ENCODE assay signal across 8 cellular contexts in genomic region chr3:46078712-46079400, GRCh38. TPM values are rescaled to one million over a fixed set of nuclear protein-coding genes. Genes with fewer than 3 reads are reported as not detected.
DNase-seq lines count a peak whose midpoint lies in the region; ATAC-seq and TF ChIP-seq lines count a peak whose summit lies in the region.

No MANE protein-coding gene starts in this region.

- peak; percentile 84 for ATAC-seq in GM21515 (IDR thresholded peaks at IDR 0.05; ENCODE audit: unreplicated experiment)
- peak; percentile 97 for ATAC-seq in stimulated activated naive CD8-positive, alpha-beta T cell treated with anti-CD3 and anti-CD28 coated beads, Interleukin-15, amount 100 ng/mL, for 72 hours

- H3K27ac ChIP-seq in neural progenitor cell, result no peak overlapping the region

- peak overlapping the region in 6 of 7 donors; percentile 11 to 65 (median 53) for H3K27ac Mint-ChIP-seq in CD14-positive monocyte
- H3K27ac Mint-ChIP-seq in neural progenitor cell, result no peak overlapping the region
- no peak overlapping the region for H3K27ac Mint-ChIP-seq in stimulated activated naive CD8-positive, alpha-beta T cell treated with anti-CD3 and anti-CD28 coated beads, Interleukin-15, amount 100 ng/mL, for 72 hours

- intact Hi-C loops in CD14-positive monocyte (cut with micrococcal nuclease), result loop anchor here (2.0 to 5.0 kb wide), 2 partner anchors 140 to 317 kb away; no protein-coding TSS in a partner anchor

- no peaks in the 10 kb centered on the region for H3K9me2 ChIP-seq in Loucy (replicated peaks; ENCODE audit: low read depth, low read length)

- H3K4me2 ChIP-seq in Loucy (ENCODE audit: low read depth, low read length, poor library complexity, severe bottlenecking), result peak overlapping the region; percentile 88
- peak overlapping the region; percentile 54 for H3K4me2 ChIP-seq in neural progenitor cell

- no peaks in the 10 kb centered on the region for H3K79me2 ChIP-seq in Loucy (ENCODE audit: insufficient read depth, low read length)
- H3K79me2 ChIP-seq in neural progenitor cell (ENCODE audit: low read depth), result no peaks in the 10 kb centered on the region

- H4K20me1 ChIP-seq in Loucy (ENCODE audit: insufficient read depth, low read length, poor library complexity, severe bottlenecking), result no peaks in the 10 kb centered on the region
- no peaks in the 10 kb centered on the region for H4K20me1 ChIP-seq in neural progenitor cell (ENCODE audit: low read depth)

- H3K4me3 ChIP-seq in Loucy (ENCODE audit: low read length, poor library complexity, severe bottlenecking), result peak overlapping the region; percentile 72
- H3K4me3 ChIP-seq in neural progenitor cell, result no peak overlapping the region

- H3K9ac ChIP-seq in Loucy (ENCODE audit: low read depth, low read length, poor library complexity, severe bottlenecking) (peak overlapping the region; percentile 57), neural progenitor cell (no peak overlapping the region)

- H3K4me3 Mint-ChIP-seq in CD14-positive monocyte, result peak overlapping the region in 1 of 2 donors; percentile 76
- peak overlapping the region; percentile 57 for H3K4me3 Mint-ChIP-seq in neural progenitor cell
- no peak overlapping the region for H3K4me3 Mint-ChIP-seq in stimulated activated naive CD8-positive, alpha-beta T cell treated with anti-CD3 and anti-CD28 coated beads, Interleukin-15, amount 100 ng/mL, for 72 hours

- TF ChIP-seq CTCF in CD14-positive monocyte (IDR thresholded peaks at IDR 0.05) (peak; percentile 99), Loucy (conservative IDR thresholded peaks at IDR 0.05; ENCODE audit: low read length) (peak; percentile 100), neural progenitor cell (IDR thresholded peaks at IDR 0.05) (peak; percentile 99)

- H2AFZ ChIP-seq in Loucy (ENCODE audit: low read length) (peak overlapping the region; percentile 99), neural progenitor cell (replicated peaks) (peak overlapping the region; percentile 92)

- DNase-seq in CD14-positive monocyte (ENCODE audit: low spot score) (peak; percentile 80), RPMI7951 (ENCODE audit: low read depth) (peak; percentile 90), fibroblast of peridontal ligament (ENCODE audit: extremely low read depth) (peak; percentile 98), neural progenitor cell (ENCODE audit: low spot score) (peak; percentile 97)
- DNase-seq in activated T-cell treated with anti-CD3 and anti-CD28 coated beads, Interleukin-2, amount 50 U/mL, for 48 hours, result peak; percentile 90 to 94
- peak; percentile 81 to 83 for DNase-seq in stimulated activated naive CD8-positive, alpha-beta T cell treated with anti-CD3 and anti-CD28 coated beads, Interleukin-15, amount 100 ng/mL, for 72 hours

- no peaks in the 10 kb centered on the region for H3K9me3 ChIP-seq in Loucy (ENCODE audit: insufficient read depth, low read depth, low read length)
- H3K9me3 ChIP-seq in neural progenitor cell (ENCODE audit: low read depth), result no peaks in the 10 kb centered on the region

- H3K36me3 ChIP-seq in Loucy (ENCODE audit: insufficient read depth, low read length) (no peaks in the 10 kb centered on the region), neural progenitor cell (no peaks in the 10 kb centered on the region)

- H3K4me1 Mint-ChIP-seq in CD14-positive monocyte (peaks cover 18% of the 10 kb centered on the region), neural progenitor cell (peaks cover 4% of the 10 kb centered on the region)
- peaks cover 37% of the 10 kb centered on the region for H3K4me1 Mint-ChIP-seq in stimulated activated naive CD8-positive, alpha-beta T cell treated with anti-CD3 and anti-CD28 coated beads, Interleukin-15, amount 100 ng/mL, for 72 hours

- peaks cover 5% of the 10 kb centered on the region for H3K4me1 ChIP-seq in Loucy (ENCODE audit: insufficient read depth, low read length, poor library complexity, severe bottlenecking)
- H3K4me1 ChIP-seq in neural progenitor cell, result no peaks in the 10 kb centered on the region

- H3K9me3 Mint-ChIP-seq in CD14-positive monocyte, result no peaks in the 10 kb centered on the region
- H3K9me3 Mint-ChIP-seq in neural progenitor cell, result peaks cover 4% of the 10 kb centered on the region
- peaks cover 0 to 1% of the 10 kb centered on the region in 2 donors for H3K9me3 Mint-ChIP-seq in stimulated activated naive CD8-positive, alpha-beta T cell treated with anti-CD3 and anti-CD28 coated beads, Interleukin-15, amount 100 ng/mL, for 72 hours

- H3K36me3 Mint-ChIP-seq in CD14-positive monocyte (no peaks in the 10 kb centered on the region), neural progenitor cell (no peaks in the 10 kb centered on the region)

- H3K27me3 Mint-ChIP-seq in CD14-positive monocyte (ENCODE audit: low read depth in 3 of 3) (peaks cover 0 to 3% (median 0%) of the 10 kb centered on the region in 3 donors), neural progenitor cell (ENCODE audit: insufficient read depth, low read depth) (no peaks in the 10 kb centered on the region)
- peaks cover 24% of the 10 kb centered on the region for H3K27me3 Mint-ChIP-seq in stimulated activated naive CD8-positive, alpha-beta T cell treated with anti-CD3 and anti-CD28 coated beads, Interleukin-15, amount 100 ng/mL, for 72 hours

- H3K27me3 ChIP-seq in Loucy (ENCODE audit: insufficient read depth, low read length, poor library complexity, severe bottlenecking), result no peaks in the 10 kb centered on the region
- no peaks in the 10 kb centered on the region for H3K27me3 ChIP-seq in neural progenitor cell

- H3F3A ChIP-seq in Loucy (ENCODE audit: low read depth) (no peaks in the 10 kb centered on the region), neural progenitor cell (ENCODE audit: low read depth) (no peaks in the 10 kb centered on the region)

RNA-seq across cellular contexts. Expression of gene XCR1, which starts 51.6 kb away (rescaled TPM):
- polyA plus RNA-seq in CD14-positive monocyte, result under 1 TPM; 0.03 to 0.05 TPM
- not detected in 2 replicates for total RNA-seq in RPMI7951 (2014; rRNA removed; shearing (Covaris generic))
- not detected in 2 replicates for total RNA-seq in neural progenitor cell (ENCODE audit: low replicate concordance)

Comparison
In these comparisons a context has a peak if more than half of its experiments do, and no peak if none do; other contexts are left out.
1. H3K27ac Mint-ChIP-seq: peak in CD14-positive monocyte (6 of 7); none in neural progenitor cell (single experiment) and stimulated activated naive CD8-positive, alpha-beta T cell treated with anti-CD3 and anti-CD28 coated beads, Interleukin-15, amount 100 ng/mL, for 72 hours (0 of 2).
2. Peak in every context shown above with its lines, with median percentiles within 50 percentile points of each other: DNase-seq and CTCF ChIP-seq.